24 cellular contexts compared by ENCODE assay signal in the genomic region with DNA sequence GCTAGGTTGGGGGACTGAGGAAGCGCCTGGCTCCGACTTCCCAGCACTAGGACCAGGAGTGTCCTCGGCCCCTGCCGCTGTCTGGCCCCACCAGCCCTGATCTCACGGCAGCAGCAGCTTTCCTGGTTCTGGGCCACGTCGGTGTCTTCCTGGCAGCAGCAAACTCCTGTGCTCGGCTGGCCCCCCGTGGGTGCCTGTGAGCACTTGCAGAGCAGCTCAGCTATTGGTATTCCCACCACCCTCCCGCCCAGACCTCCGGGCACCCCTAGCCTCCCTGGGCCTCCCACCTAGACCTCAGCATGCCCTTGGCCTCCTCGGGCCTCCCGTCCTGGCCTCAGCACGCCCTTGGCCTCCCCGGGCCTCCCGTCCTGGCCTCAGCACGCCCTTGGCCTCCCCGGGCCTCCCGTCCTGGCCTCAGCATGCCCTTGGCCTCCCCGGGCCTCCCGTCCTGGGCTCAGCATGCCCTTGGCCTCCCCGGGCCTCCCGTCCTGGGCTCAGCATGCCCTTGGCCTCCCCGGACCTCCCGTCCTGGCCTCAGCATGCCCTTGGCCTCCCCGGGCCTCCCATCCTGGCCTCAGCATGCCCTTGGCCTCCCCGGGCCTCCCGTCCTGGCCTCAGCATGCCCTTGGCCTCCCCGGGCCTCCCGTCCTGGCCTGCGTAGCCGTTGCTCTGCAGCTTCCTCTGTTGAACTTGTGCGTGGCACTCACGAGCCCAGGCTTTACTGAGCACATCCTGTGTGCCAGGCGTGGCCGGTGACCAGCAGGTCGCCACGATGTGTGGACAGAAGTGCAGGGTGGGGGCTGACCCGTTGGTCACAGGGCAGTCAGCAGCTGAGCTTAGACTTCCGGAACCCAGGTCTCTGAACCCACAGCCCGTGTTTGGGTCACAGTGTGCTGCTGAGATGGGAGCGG. TPM values are rescaled to one million over a fixed set of nuclear protein-coding genes. Genes with fewer than 3 reads are reported as not detected.
DNase-seq lines count a peak whose midpoint lies in the region; ATAC-seq, FAIRE-seq and TF ChIP-seq lines count a peak whose summit lies in the region.
"Had no signal": no experiment of that assay in that cellular context is flagged by ENCODE, and none has a peak within 500 bp of the region (broad histone marks: within the 10 kb centered on the region; RNA-seq: fewer than 3 reads in every experiment).

No MANE protein-coding gene starts in this region.

- no peak overlapping the region for H3K27ac Mint-ChIP-seq in chondrocyte (ENCODE audit: unreplicated experiment)
- peak overlapping the region; percentile 81 for H3K27ac Mint-ChIP-seq in stimulated activated memory B cell treated with anti-CD40 and anti-IgM and Interleukin-4, amounts not matched to agents 10 μg/mL and 1 μg/mL and 100 μg/mL, for 72 hours
- H3K27ac Mint-ChIP-seq: CD14-positive monocyte, HFFc6 had no signal

- H3K4me1 ChIP-seq in mucosa of descending colon (ENCODE audit: low read depth) (no peaks in the 10 kb centered on the region), mesenchymal stem cell (ENCODE audit: control insufficient read depth, insufficient read depth, low read depth, low read length) (peaks cover 2% of the 10 kb centered on the region)

- H2BK12ac ChIP-seq in mesenchymal stem cell (ENCODE audit: low read length in 2 of 2): no peak overlapping the region

- H2BK15ac ChIP-seq in mesenchymal stem cell (ENCODE audit: low read depth, poor library complexity, severe bottlenecking): no peak overlapping the region

- ATAC-seq in Right ventricle myocardium inferior: no peak
- no peak for ATAC-seq in mucosa of descending colon
- no peak for ATAC-seq in stimulated activated memory B cell treated with anti-CD40 and anti-IgM and Interleukin-4, amounts not matched to agents 10 μg/mL and 1 μg/mL and 100 μg/mL, for 72 hours
- ATAC-seq in GM18867 (IDR thresholded peaks at IDR 0.05; ENCODE audit: unreplicated experiment): no peak
- ATAC-seq: K562 had no signal

- peaks cover 4 to 70% of the 10 kb centered on the region in 2 experiments for H3K27me3 ChIP-seq in mesenchymal stem cell (ENCODE audit: control insufficient read depth in 1 of 2, insufficient read depth in 1 of 2, low read length in 2 of 2)

- H4K8ac ChIP-seq in mesenchymal stem cell (ENCODE audit: low read length): no peak overlapping the region

- no peaks in the 10 kb centered on the region for H3K4me1 Mint-ChIP-seq in chondrocyte (ENCODE audit: low read depth)
- H3K4me1 Mint-ChIP-seq in stimulated activated memory B cell treated with anti-CD40 and anti-IgM and Interleukin-4, amounts not matched to agents 10 μg/mL and 1 μg/mL and 100 μg/mL, for 72 hours: peaks cover 42% of the 10 kb centered on the region
- H3K4me1 Mint-ChIP-seq: CD14-positive monocyte had no signal

- no peak overlapping the region for H2AK5ac ChIP-seq in mesenchymal stem cell (ENCODE audit: low read length, severe bottlenecking)

- H3K4ac ChIP-seq in mesenchymal stem cell (ENCODE audit: low read depth in 1 of 2, low read length in 2 of 2): no peak overlapping the region

- no peak overlapping the region for H3K23ac ChIP-seq in mesenchymal stem cell (ENCODE audit: low read length in 2 of 2)

- 86% methylated on average over 41 of the region's 42 CpGs for WGBS in mesenchymal stem cell

- no peaks in the 10 kb centered on the region for H3K36me3 Mint-ChIP-seq in chondrocyte (ENCODE audit: low read depth)
- peaks cover 6% of the 10 kb centered on the region for H3K36me3 Mint-ChIP-seq in stimulated activated memory B cell treated with anti-CD40 and anti-IgM and Interleukin-4, amounts not matched to agents 10 μg/mL and 1 μg/mL and 100 μg/mL, for 72 hours
- H3K36me3 Mint-ChIP-seq: CD14-positive monocyte had no signal

- TF ChIP-seq CTCF in chondrocyte (IDR thresholded peaks at IDR 0.05) (no peak), mucosa of descending colon (IDR thresholded peaks at IDR 0.05) (no peak)

- H3K9ac ChIP-seq in mesenchymal stem cell (ENCODE audit: low read length): no peak overlapping the region
- H3K9ac ChIP-seq: SK-N-SH had no signal

- H3K9me3 Mint-ChIP-seq in chondrocyte (ENCODE audit: low read depth): peaks cover 3% of the 10 kb centered on the region
- H3K9me3 Mint-ChIP-seq in stimulated activated memory B cell treated with anti-CD40 and anti-IgM and Interleukin-4, amounts not matched to agents 10 μg/mL and 1 μg/mL and 100 μg/mL, for 72 hours: peaks cover 4% of the 10 kb centered on the region

- DNase-seq in Right ventricle myocardium inferior (ENCODE audit: missing footprints): peak; percentile 50
- DNase-seq in cardiac septum (ENCODE audit: low spot score): no peak
- DNase-seq in chondrocyte (ENCODE audit: low spot score): peak; percentile 89
- DNase-seq in mucosa of descending colon: peak in 2 of 3 donors; percentile 20 to 45
- no peak for DNase-seq in mesenchymal stem cell
- no peak for DNase-seq in GM19239 (ENCODE audit: insufficient read length, low spot score)
- DNase-seq: 8988T, DMS53, GDM1, H7, HFFc6, MG63, NCI-H1417, NCI-H1694 treated with DMSO at 0.1 percent for 48 hours, NCI-H2081 treated with DMSO at 0.1 percent for 48 hours, NCI-H446, NCI-H526 treated with DMSO at 0.1 percent for 48 hours, SHP77 treated with DMSO at 0.1 percent for 48 hours, SK-N-SH had no signal

- H3K79me1 ChIP-seq in mesenchymal stem cell (replicated peaks; ENCODE audit: low read length, poor library complexity, severe bottlenecking): no peaks in the 10 kb centered on the region

- H3K4me3 ChIP-seq in mucosa of descending colon (no peak overlapping the region), mesenchymal stem cell (ENCODE audit: insufficient read depth in 1 of 2, low read depth in 1 of 2, low read length in 2 of 2) (no peak overlapping the region)
- H3K4me3 ChIP-seq: K562, MG63 had no signal

- H3K27ac ChIP-seq in mesenchymal stem cell (ENCODE audit: low read length, poor library complexity, severe bottlenecking): no peak overlapping the region

- H3K9me3 ChIP-seq in mucosa of descending colon (no peaks in the 10 kb centered on the region), mesenchymal stem cell (ENCODE audit: control insufficient read depth, low read length) (peaks cover 5% of the 10 kb centered on the region)
- H3K9me3 ChIP-seq: MG63, SK-N-SH had no signal

- intact Hi-C loops in Right ventricle myocardium inferior (cut with DNase I) (no loop called here), cardiac septum (cut with DNase I) (no loop called here), mucosa of descending colon (cut with DNase I, micrococcal nuclease) (no loop called here)

- FAIRE-seq in GM19239 (lab: Jason Lieb, UNC): no peak
- FAIRE-seq: D721Med, K562 had no signal

- peaks cover 14% of the 10 kb centered on the region for H3K27me3 Mint-ChIP-seq in chondrocyte (ENCODE audit: low read depth)
- peaks cover 31% of the 10 kb centered on the region for H3K27me3 Mint-ChIP-seq in stimulated activated memory B cell treated with anti-CD40 and anti-IgM and Interleukin-4, amounts not matched to agents 10 μg/mL and 1 μg/mL and 100 μg/mL, for 72 hours

- H3K4me2 ChIP-seq in mesenchymal stem cell (ENCODE audit: low read length, poor library complexity, severe bottlenecking): no peak overlapping the region
- H3K4me2 ChIP-seq: SK-N-SH had no signal

- H2BK5ac ChIP-seq in mesenchymal stem cell (ENCODE audit: low read depth, low read length, poor library complexity, severe bottlenecking): no peak overlapping the region

- H4K91ac ChIP-seq in mesenchymal stem cell (ENCODE audit: low read length): no peak overlapping the region

- H2BK120ac ChIP-seq in mesenchymal stem cell (ENCODE audit: low read depth, low read length): no peak overlapping the region

- H3K36me3 ChIP-seq in mucosa of descending colon (ENCODE audit: low read depth): no peaks in the 10 kb centered on the region
- no peaks in the 10 kb centered on the region for H3K36me3 ChIP-seq in mesenchymal stem cell (ENCODE audit: control insufficient read depth in 1 of 2, insufficient read depth in 2 of 2, low read depth in 1 of 2, low read length in 2 of 2)
- H3K36me3 ChIP-seq: MG63 had no signal

- no peak overlapping the region for H3K14ac ChIP-seq in mesenchymal stem cell (ENCODE audit: low read length in 2 of 2)

- H3K4me3 Mint-ChIP-seq in chondrocyte (ENCODE audit: unreplicated experiment): no peak overlapping the region
- H3K4me3 Mint-ChIP-seq in stimulated activated memory B cell treated with anti-CD40 and anti-IgM and Interleukin-4, amounts not matched to agents 10 μg/mL and 1 μg/mL and 100 μg/mL, for 72 hours: no peak overlapping the region
- H3K4me3 Mint-ChIP-seq: CD14-positive monocyte, HFFc6 had no signal

- no peak overlapping the region for H3K18ac ChIP-seq in mesenchymal stem cell (ENCODE audit: low read depth in 1 of 2, low read length in 2 of 2)

- H2AFZ ChIP-seq in mesenchymal stem cell (ENCODE audit: low read depth, low read length): no peak overlapping the region

RNA-seq across cellular contexts. Expression of gene ACSF3, which starts 51.8 kb away (rescaled TPM):
- total RNA-seq in Right ventricle myocardium inferior (17.0 TPM), cardiac septum (14.7 TPM), chondrocyte (19.5 to 24.4 TPM (median 20.8 TPM) in 3 replicates), mucosa of descending colon (10 to 100 TPM; 44.7 to 77.8 (median 49.6) TPM)
- 7.7 TPM for polyA plus RNA-seq in mesenchymal stem cell (2013, experiment 1 of 2)
- polyA plus RNA-seq in mesenchymal stem cell (2013, experiment 2 of 2): 7.7 TPM

Comparison
In these comparisons a context has a peak if more than half of its experiments do, and no peak if none do; other contexts are left out.
1. DNase-seq: peak in Right ventricle myocardium inferior (single experiment), chondrocyte (single experiment) and mucosa of descending colon (2 of 3); none in cardiac septum (single experiment), mesenchymal stem cell (single experiment) and GM19239 (single experiment).